In the genomic region with DNA sequence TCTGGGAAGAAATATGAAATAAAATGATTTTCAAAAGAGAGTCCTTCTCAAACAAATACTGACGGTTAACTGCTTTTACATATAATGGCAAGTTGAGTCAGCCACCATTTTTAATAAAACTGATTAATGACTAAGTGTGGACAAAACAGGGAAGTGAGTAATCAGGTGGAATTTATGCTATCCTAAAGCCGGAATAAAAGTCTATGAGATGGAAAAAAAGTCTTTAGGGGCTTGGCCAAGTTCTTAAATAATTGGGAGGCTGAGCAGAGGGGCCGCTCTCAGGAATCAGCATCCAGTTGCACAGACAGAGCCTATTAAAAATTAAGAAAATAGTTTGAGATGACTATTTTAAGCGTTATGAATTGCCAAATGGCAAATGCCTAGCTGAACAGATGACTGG, we compare ENCODE assay signal across 18 cellular contexts. TPM values are rescaled to one million over a fixed set of nuclear protein-coding genes. Genes with fewer than 3 reads are reported as not detected.
DNase-seq lines count a peak whose midpoint lies in the region; ATAC-seq and TF ChIP-seq lines count a peak whose summit lies in the region.
"Had no signal": no experiment of that assay in that cellular context is flagged by ENCODE, and none has a peak within 500 bp of the region (broad histone marks: within the 10 kb centered on the region; RNA-seq: fewer than 3 reads in every experiment).

No MANE protein-coding gene starts in this region.

- H3K4me1 Mint-ChIP-seq in GM23338: peaks cover 14% of the 10 kb centered on the region

- no peaks in the 10 kb centered on the region; the same call in 2 of the 3 replicates for H3K9me3 Mint-ChIP-seq in GM23338

- no peak overlapping the region for H2AFZ ChIP-seq in GM23338

- H3K79me2 ChIP-seq in GM23338 (replicated peaks; ENCODE audit: insufficient read depth): no peaks in the 10 kb centered on the region

- H3F3A ChIP-seq in GM23338 (replicated peaks; ENCODE audit: low read depth): no peaks in the 10 kb centered on the region

- TF ChIP-seq CTCF in foreskin fibroblast (IDR thresholded peaks at IDR 0.05; ENCODE audit: low read depth, low read length) (no peak), GM23338 (conservative IDR thresholded peaks at IDR 0.05; ENCODE audit: low read depth in 2 of 2) (no peak)

- H3K4me2 ChIP-seq in GM23338: no peak overlapping the region

- no peak overlapping the region for H3K27ac ChIP-seq in GM23338 (ENCODE audit: low read depth)
- H3K27ac ChIP-seq: Peyer's patch had no signal

- H3K4me1 ChIP-seq in GM23338 (ENCODE audit: insufficient read depth): peaks cover 13% of the 10 kb centered on the region; the same call in 1 of the 2 replicates

- H3K27me3 Mint-ChIP-seq in GM23338 (ENCODE audit: insufficient read depth, low read depth, poor library complexity): peaks cover 6% of the 10 kb centered on the region

- peak; percentile 9; the same call in 1 of the 3 replicates for ATAC-seq in SK-N-SH treated with all-trans-retinoic acid at 6 μM for 48 hours
- ATAC-seq in GM23338: no peak
- no peak for ATAC-seq in GM18517 (IDR thresholded peaks at IDR 0.05; ENCODE audit: unreplicated experiment)
- ATAC-seq: HCT116 had no signal

- H3K27me3 ChIP-seq in GM23338 (ENCODE audit: insufficient read depth): no peaks in the 10 kb centered on the region
- H3K27me3 ChIP-seq: Peyer's patch had no signal

- no peaks in the 10 kb centered on the region for H3K36me3 ChIP-seq in GM23338 (ENCODE audit: insufficient read depth)
- H3K36me3 ChIP-seq: Peyer's patch had no signal

- no peak overlapping the region for H3K4me3 Mint-ChIP-seq in GM23338

- no peaks in the 10 kb centered on the region for H4K20me1 ChIP-seq in GM23338 (replicated peaks; ENCODE audit: insufficient read depth)

- H3K27ac Mint-ChIP-seq in GM23338: no peak overlapping the region

- H3K4me3 ChIP-seq in foreskin fibroblast (ENCODE audit: low read depth in 1 of 2, low read length in 2 of 2) (no peak overlapping the region), GM23338 (no peak overlapping the region)
- H3K4me3 ChIP-seq: Peyer's patch had no signal

- 0 out of 2 replicates have a peak, but pooled peaks cover 4% of the 10 kb centered on the region for H3K9me2 ChIP-seq in GM23338 (ENCODE audit: insufficient read depth)

- no peaks in the 10 kb centered on the region for H3K36me3 Mint-ChIP-seq in GM23338 (ENCODE audit: low read depth)

- DNase-seq in GM03348 (ENCODE audit: low spot score): peak; percentile 45
- DNase-seq in foreskin fibroblast: peak; percentile 9 to 23
- peak; percentile 31 for DNase-seq in renal cortical epithelial cell (ENCODE audit: low read depth)
- DNase-seq in GM23338 (ENCODE audit: low spot score): no peak
- no peak for DNase-seq in HuH-7.5 (ENCODE audit: low spot score)
- DNase-seq in NCI-H1436 (lab: John Stamatoyannopoulos, UW): no peak
- DNase-seq: ACHN, AML-193, COR-L47, KG1, NCI-H1436 treated with DMSO at 0.1 percent for 48 hours, NCI-H2227 treated with DMSO at 0.1 percent for 48 hours, NCI-H524 treated with DMSO at 0.1 percent for 48 hours, Peyer's patch, SHP77 treated with DMSO at 0.1 percent for 48 hours had no signal

TF ChIP-seq in SK-N-SH treated with all-trans-retinoic acid at 6 μM for 48 hours, 23 proteins besides CTCF, POLR2A, EP300 and RAD21 (continues in another document):
- TF ChIP-seq SNAI2 (CRISPR knock-in tag; IDR thresholded peaks at IDR 0.05) (no peak), TCF4 (CRISPR knock-in tag; IDR thresholded peaks at IDR 0.05; ENCODE audit: borderline replicate concordance) (no peak), TOX (CRISPR knock-in tag; IDR thresholded peaks at IDR 0.05; ENCODE audit: borderline replicate concordance) (no peak), ZC3H10 (CRISPR knock-in tag; IDR thresholded peaks at IDR 0.05) (no peak), ZFP3 (CRISPR knock-in tag; IDR thresholded peaks at IDR 0.05) (no peak)
- TF ChIP-seq, protein P1, sequence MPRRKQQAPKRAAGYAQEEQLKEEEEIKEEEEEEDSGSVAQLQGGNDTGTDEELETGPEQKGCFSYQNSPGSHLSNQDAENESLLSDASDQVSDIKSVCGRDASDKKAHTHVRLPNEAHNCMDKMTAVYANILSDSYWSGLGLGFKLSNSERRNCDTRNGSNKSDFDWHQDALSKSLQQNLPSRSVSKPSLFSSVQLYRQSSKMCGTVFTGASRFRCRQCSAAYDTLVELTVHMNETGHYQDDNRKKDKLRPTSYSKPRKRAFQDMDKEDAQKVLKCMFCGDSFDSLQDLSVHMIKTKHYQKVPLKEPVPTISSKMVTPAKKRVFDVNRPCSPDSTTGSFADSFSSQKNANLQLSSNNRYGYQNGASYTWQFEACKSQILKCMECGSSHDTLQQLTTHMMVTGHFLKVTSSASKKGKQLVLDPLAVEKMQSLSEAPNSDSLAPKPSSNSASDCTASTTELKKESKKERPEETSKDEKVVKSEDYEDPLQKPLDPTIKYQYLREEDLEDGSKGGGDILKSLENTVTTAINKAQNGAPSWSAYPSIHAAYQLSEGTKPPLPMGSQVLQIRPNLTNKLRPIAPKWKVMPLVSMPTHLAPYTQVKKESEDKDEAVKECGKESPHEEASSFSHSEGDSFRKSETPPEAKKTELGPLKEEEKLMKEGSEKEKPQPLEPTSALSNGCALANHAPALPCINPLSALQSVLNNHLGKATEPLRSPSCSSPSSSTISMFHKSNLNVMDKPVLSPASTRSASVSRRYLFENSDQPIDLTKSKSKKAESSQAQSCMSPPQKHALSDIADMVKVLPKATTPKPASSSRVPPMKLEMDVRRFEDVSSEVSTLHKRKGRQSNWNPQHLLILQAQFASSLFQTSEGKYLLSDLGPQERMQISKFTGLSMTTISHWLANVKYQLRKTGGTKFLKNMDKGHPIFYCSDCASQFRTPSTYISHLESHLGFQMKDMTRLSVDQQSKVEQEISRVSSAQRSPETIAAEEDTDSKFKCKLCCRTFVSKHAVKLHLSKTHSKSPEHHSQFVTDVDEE (CRISPR knock-in tag; IDR thresholded peaks at IDR 0.05): no peak
- TF ChIP-seq, protein P2, sequence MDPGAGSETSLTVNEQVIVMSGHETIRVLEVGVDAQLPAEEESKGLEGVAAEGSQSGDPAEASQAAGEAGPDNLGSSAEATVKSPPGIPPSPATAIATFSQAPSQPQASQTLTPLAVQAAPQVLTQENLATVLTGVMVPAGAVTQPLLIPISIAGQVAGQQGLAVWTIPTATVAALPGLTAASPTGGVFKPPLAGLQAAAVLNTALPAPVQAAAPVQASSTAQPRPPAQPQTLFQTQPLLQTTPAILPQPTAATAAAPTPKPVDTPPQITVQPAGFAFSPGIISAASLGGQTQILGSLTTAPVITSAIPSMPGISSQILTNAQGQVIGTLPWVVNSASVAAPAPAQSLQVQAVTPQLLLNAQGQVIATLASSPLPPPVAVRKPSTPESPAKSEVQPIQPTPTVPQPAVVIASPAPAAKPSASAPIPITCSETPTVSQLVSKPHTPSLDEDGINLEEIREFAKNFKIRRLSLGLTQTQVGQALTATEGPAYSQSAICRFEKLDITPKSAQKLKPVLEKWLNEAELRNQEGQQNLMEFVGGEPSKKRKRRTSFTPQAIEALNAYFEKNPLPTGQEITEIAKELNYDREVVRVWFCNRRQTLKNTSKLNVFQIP (CRISPR knock-in tag; IDR thresholded peaks at IDR 0.05; ENCODE audit: borderline replicate concordance, low read depth): no peak

TF ChIP-seq in GM23338, 12 proteins besides CTCF, POLR2A, EP300 and RAD21:
- TF ChIP-seq CREB1 (CRISPR knock-in tag; IDR thresholded peaks at IDR 0.05; ENCODE audit: low read depth) (no peak), NANOG (IDR thresholded peaks at IDR 0.05; ENCODE audit: borderline replicate concordance) (no peak)

RNA-seq across cellular contexts. Expression of a gene that starts 58.6 kb away (rescaled TPM):
- 0.10 TPM in 1 of 2 replicates, not detected in the other for total RNA-seq in renal cortical epithelial cell
- total RNA-seq in GM23338 (2014; rRNA removed; shearing (Covaris generic)): 1.4 and 5.9 TPM in 2 replicates
- 0.73 and 1.5 TPM in 2 replicates for polyA plus RNA-seq in GM23338 (2016; fragmentation: Nextera tagmentation; extraction: Ambion mirVana)

Comparison
In these comparisons a context has a peak if more than half of its experiments do, and no peak if none do; other contexts are left out.
1. DNase-seq: peak in GM03348 (single experiment), foreskin fibroblast (2 of 2) and renal cortical epithelial cell (single experiment); none in GM23338 (single experiment), HuH-7.5 (single experiment) and NCI-H1436 (single experiment).